1 cellular context compared by ENCODE assay signal in the genomic region with DNA sequence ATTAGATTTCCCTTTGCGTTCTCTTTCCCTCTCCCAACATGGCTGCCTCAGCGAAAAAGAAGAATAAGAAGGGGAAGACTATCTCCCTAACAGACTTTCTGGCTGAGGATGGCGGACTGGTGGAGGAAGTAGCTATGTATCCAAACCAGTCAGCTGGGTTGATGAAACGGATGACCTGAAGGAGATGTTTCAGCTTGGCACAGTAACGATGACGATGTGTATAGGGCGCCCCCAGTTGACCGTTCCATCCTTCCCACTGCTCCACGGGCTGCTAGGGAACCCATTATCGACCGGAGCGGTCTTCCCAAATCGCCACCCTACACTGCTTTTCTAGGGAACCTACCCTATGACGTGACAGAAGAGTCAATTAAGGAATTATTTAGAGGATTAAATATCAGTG.
TF ChIP-seq lines count a peak whose summit lies in the region.

No MANE protein-coding gene starts in this region.

TF ChIP-seq in GM23338, 12 proteins besides CTCF, POLR2A, EP300 and RAD21 (continued from another document):
- TF ChIP-seq, protein P1, sequence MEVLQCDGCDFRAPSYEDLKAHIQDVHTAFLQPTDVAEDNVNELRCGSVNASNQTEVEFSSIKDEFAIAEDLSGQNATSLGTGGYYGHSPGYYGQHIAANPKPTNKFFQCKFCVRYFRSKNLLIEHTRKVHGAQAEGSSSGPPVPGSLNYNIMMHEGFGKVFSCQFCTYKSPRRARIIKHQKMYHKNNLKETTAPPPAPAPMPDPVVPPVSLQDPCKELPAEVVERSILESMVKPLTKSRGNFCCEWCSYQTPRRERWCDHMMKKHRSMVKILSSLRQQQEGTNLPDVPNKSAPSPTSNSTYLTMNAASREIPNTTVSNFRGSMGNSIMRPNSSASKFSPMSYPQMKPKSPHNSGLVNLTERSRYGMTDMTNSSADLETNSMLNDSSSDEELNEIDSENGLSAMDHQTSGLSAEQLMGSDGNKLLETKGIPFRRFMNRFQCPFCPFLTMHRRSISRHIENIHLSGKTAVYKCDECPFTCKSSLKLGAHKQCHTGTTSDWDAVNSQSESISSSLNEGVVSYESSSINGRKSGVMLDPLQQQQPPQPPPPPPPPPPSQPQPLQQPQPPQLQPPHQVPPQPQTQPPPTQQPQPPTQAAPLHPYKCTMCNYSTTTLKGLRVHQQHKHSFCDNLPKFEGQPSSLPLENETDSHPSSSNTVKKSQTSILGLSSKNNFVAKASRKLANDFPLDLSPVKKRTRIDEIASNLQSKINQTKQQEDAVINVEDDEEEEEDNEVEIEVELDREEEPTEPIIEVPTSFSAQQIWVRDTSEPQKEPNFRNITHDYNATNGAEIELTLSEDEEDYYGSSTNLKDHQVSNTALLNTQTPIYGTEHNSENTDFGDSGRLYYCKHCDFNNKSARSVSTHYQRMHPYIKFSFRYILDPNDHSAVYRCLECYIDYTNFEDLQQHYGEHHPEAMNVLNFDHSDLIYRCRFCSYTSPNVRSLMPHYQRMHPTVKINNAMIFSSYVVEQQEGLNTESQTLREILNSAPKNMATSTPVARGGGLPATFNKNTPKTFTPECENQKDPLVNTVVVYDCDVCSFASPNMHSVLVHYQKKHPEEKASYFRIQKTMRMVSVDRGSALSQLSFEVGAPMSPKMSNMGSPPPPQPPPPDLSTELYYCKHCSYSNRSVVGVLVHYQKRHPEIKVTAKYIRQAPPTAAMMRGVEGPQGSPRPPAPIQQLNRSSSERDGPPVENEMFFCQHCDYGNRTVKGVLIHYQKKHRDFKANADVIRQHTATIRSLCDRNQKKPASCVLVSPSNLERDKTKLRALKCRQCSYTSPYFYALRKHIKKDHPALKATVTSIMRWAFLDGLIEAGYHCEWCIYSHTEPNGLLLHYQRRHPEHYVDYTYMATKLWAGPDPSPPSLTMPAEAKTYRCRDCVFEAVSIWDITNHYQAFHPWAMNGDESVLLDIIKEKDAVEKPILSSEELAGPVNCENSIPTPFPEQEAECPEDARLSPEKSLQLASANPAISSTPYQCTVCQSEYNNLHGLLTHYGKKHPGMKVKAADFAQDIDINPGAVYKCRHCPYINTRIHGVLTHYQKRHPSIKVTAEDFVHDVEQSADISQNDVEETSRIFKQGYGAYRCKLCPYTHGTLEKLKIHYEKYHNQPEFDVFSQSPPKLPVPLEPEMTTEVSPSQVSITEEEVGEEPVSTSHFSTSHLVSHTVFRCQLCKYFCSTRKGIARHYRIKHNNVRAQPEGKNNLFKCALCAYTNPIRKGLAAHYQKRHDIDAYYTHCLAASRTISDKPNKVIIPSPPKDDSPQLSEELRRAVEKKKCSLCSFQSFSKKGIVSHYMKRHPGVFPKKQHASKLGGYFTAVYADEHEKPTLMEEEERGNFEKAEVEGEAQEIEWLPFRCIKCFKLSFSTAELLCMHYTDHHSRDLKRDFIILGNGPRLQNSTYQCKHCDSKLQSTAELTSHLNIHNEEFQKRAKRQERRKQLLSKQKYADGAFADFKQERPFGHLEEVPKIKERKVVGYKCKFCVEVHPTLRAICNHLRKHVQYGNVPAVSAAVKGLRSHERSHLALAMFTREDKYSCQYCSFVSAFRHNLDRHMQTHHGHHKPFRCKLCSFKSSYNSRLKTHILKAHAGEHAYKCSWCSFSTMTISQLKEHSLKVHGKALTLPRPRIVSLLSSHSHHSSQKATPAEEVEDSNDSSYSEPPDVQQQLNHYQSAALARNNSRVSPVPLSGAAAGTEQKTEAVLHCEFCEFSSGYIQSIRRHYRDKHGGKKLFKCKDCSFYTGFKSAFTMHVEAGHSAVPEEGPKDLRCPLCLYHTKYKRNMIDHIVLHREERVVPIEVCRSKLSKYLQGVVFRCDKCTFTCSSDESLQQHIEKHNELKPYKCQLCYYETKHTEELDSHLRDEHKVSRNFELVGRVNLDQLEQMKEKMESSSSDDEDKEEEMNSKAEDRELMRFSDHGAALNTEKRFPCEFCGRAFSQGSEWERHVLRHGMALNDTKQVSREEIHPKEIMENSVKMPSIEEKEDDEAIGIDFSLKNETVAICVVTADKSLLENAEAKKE (CRISPR knock-in tag; IDR thresholded peaks at IDR 0.05) = peak; percentile 40; the same call in 1 of the 2 replicates
- TF ChIP-seq POLR2AphosphoS5 (IDR thresholded peaks at IDR 0.05; ENCODE audit: low read depth) (no peak), STAT1 (IDR thresholded peaks at IDR 0.05; ENCODE audit: unreplicated experiment) (no peak), ZNF331 (CRISPR knock-in tag; IDR thresholded peaks at IDR 0.05; ENCODE audit: low read depth) (no peak), ZNF114 (CRISPR knock-in tag; IDR thresholded peaks at IDR 0.05) (no peak), NANOG (IDR thresholded peaks at IDR 0.05; ENCODE audit: borderline replicate concordance) (no peak), CREB1 (CRISPR knock-in tag; IDR thresholded peaks at IDR 0.05; ENCODE audit: low read depth) (peak; percentile 52), EZH2 (IDR thresholded peaks at IDR 0.05; ENCODE audit: low read depth, unreplicated experiment) (no peak)
- TF ChIP-seq, protein P2, sequence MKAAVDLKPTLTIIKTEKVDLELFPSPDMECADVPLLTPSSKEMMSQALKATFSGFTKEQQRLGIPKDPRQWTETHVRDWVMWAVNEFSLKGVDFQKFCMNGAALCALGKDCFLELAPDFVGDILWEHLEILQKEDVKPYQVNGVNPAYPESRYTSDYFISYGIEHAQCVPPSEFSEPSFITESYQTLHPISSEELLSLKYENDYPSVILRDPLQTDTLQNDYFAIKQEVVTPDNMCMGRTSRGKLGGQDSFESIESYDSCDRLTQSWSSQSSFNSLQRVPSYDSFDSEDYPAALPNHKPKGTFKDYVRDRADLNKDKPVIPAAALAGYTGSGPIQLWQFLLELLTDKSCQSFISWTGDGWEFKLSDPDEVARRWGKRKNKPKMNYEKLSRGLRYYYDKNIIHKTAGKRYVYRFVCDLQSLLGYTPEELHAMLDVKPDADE (IDR thresholded peaks at IDR 0.05) = no peak
- TF ChIP-seq, protein P3, sequence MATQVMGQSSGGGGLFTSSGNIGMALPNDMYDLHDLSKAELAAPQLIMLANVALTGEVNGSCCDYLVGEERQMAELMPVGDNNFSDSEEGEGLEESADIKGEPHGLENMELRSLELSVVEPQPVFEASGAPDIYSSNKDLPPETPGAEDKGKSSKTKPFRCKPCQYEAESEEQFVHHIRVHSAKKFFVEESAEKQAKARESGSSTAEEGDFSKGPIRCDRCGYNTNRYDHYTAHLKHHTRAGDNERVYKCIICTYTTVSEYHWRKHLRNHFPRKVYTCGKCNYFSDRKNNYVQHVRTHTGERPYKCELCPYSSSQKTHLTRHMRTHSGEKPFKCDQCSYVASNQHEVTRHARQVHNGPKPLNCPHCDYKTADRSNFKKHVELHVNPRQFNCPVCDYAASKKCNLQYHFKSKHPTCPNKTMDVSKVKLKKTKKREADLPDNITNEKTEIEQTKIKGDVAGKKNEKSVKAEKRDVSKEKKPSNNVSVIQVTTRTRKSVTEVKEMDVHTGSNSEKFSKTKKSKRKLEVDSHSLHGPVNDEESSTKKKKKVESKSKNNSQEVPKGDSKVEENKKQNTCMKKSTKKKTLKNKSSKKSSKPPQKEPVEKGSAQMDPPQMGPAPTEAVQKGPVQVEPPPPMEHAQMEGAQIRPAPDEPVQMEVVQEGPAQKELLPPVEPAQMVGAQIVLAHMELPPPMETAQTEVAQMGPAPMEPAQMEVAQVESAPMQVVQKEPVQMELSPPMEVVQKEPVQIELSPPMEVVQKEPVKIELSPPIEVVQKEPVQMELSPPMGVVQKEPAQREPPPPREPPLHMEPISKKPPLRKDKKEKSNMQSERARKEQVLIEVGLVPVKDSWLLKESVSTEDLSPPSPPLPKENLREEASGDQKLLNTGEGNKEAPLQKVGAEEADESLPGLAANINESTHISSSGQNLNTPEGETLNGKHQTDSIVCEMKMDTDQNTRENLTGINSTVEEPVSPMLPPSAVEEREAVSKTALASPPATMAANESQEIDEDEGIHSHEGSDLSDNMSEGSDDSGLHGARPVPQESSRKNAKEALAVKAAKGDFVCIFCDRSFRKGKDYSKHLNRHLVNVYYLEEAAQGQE (IDR thresholded peaks at IDR 0.05; ENCODE audit: unreplicated experiment) = no peak
